Comparison of ENCODE assay signal across 9 cellular contexts in genomic region chr14:68278568-68279436, GRCh38.
A peak's percentile ranks its signal among the peaks of the same experiment; 100 is the strongest.
DNase-seq lines count a peak whose midpoint lies in the region; ATAC-seq and TF ChIP-seq lines count a peak whose summit lies in the region.
"Had no signal": no experiment of that assay in that cellular context is flagged by ENCODE, and none has a peak within 500 bp of the region (broad histone marks: within the 10 kb centered on the region; RNA-seq: fewer than 3 reads in every experiment).

No MANE protein-coding gene starts in this region.

- no peak overlapping the region for H3K4me2 ChIP-seq in osteoblast (ENCODE audit: insufficient read depth, low read length)

- no peaks in the 10 kb centered on the region for H3K36me3 Mint-ChIP-seq in dendritic cell treated with granulocyte-macrophage colony-stimulating factor and Interleukin-4, amounts not matched to agents 40 ng/mL and 50 ng/mL, for 4 days (ENCODE audit: low read depth)

- H3K4me1 ChIP-seq in osteoblast (ENCODE audit: insufficient read depth, low read length) (no peaks in the 10 kb centered on the region), gastroesophageal sphincter (peaks cover 0 to 24% (median 0%) of the 10 kb centered on the region in 3 donors)

- H2AFZ ChIP-seq in osteoblast (ENCODE audit: low read length), result peak overlapping the region; percentile 21

- no peak overlapping the region for H3K4me3 Mint-ChIP-seq in dendritic cell treated with granulocyte-macrophage colony-stimulating factor and Interleukin-4, amounts not matched to agents 40 ng/mL and 50 ng/mL, for 4 days

- H3K9me3 Mint-ChIP-seq in dendritic cell treated with granulocyte-macrophage colony-stimulating factor and Interleukin-4, amounts not matched to agents 40 ng/mL and 50 ng/mL, for 4 days, result no peaks in the 10 kb centered on the region

- peak overlapping the region; percentile 53 for H3K27ac Mint-ChIP-seq in dendritic cell treated with granulocyte-macrophage colony-stimulating factor and Interleukin-4, amounts not matched to agents 40 ng/mL and 50 ng/mL, for 4 days

- no peak for TF ChIP-seq POLR2A in gastroesophageal sphincter (IDR thresholded peaks at IDR 0.05)

- H3K4me1 Mint-ChIP-seq in dendritic cell treated with granulocyte-macrophage colony-stimulating factor and Interleukin-4, amounts not matched to agents 40 ng/mL and 50 ng/mL, for 4 days (ENCODE audit: low read depth), result peaks cover 73% of the 10 kb centered on the region

- H3K4me3 ChIP-seq in osteoblast (ENCODE audit: insufficient read depth, low read length) (no peak overlapping the region), coronary artery (no peak overlapping the region), gastroesophageal sphincter (no peak overlapping the region)

- 91 to 93% methylated on average over 2 to 5 of the region's 5 CpGs for WGBS in gastroesophageal sphincter (ENCODE audit: low coverage in 1 of 2), 2 donors

- H3K27me3 ChIP-seq in osteoblast (ENCODE audit: insufficient read depth, low read length), result no peaks in the 10 kb centered on the region
- H3K27me3 ChIP-seq in gastroesophageal sphincter, result no peaks in the 10 kb centered on the region

- H3K27ac ChIP-seq in osteoblast (ENCODE audit: low read depth, low read length) (no peak overlapping the region), coronary artery (peak overlapping the region in 1 of 2 donors; percentile 51), gastroesophageal sphincter (no peak overlapping the region)

- H3K79me2 ChIP-seq in osteoblast (ENCODE audit: insufficient read depth, low read length), result no peaks in the 10 kb centered on the region

- no peak for ATAC-seq in gastroesophageal sphincter

- intact Hi-C loops in dendritic cell treated with granulocyte-macrophage colony-stimulating factor and Interleukin-4, amounts not matched to agents 40 ng/mL and 50 ng/mL, for 4 days (cut with micrococcal nuclease), result no loop called here

- no peaks in the 10 kb centered on the region for H4K20me1 ChIP-seq in osteoblast (ENCODE audit: insufficient read depth, low read length)

- H3K9me3 ChIP-seq in osteoblast (ENCODE audit: low read depth, low read length) (no peaks in the 10 kb centered on the region), gastroesophageal sphincter (no peaks in the 10 kb centered on the region)

- TF ChIP-seq EP300 in gastroesophageal sphincter (IDR thresholded peaks at IDR 0.05), result no peak

- peak; percentile 67 for DNase-seq in EL
- DNase-seq in NCI-H226, result peak; percentile 40
- no peak for DNase-seq in osteoblast (ENCODE audit: insufficient read length, low spot score, missing footprints)
- no peak for DNase-seq in coronary artery (ENCODE audit: low spot score)
- no peak for DNase-seq in NCI-H146 (lab: John Stamatoyannopoulos, UW)
- no peak for DNase-seq in NCI-H2171 treated with DMSO at 0.1 percent for 48 hours (lab: John Stamatoyannopoulos, UW)
- DNase-seq: NCI-H446 treated with DMSO at 0.1 percent for 48 hours had no signal

- H3K36me3 ChIP-seq in osteoblast (ENCODE audit: insufficient read depth, low read length), result no peaks in the 10 kb centered on the region
- H3K36me3 ChIP-seq in gastroesophageal sphincter, result no peaks in the 10 kb centered on the region

- H3K27me3 Mint-ChIP-seq in dendritic cell treated with granulocyte-macrophage colony-stimulating factor and Interleukin-4, amounts not matched to agents 40 ng/mL and 50 ng/mL, for 4 days, result no peaks in the 10 kb centered on the region

- TF ChIP-seq CTCF in osteoblast (IDR thresholded peaks at IDR 0.05; ENCODE audit: extremely low read depth, low read depth, low read length), result no peak
- TF ChIP-seq CTCF in coronary artery (IDR thresholded peaks at IDR 0.05), result no peak
- no peak for TF ChIP-seq CTCF in gastroesophageal sphincter (IDR thresholded peaks at IDR 0.05)

Comparison
In these comparisons a context has a peak if more than half of its experiments do, and no peak if none do; other contexts are left out.
1. DNase-seq: peak in EL (single experiment) and NCI-H226 (single experiment); none in osteoblast (single experiment), coronary artery (single experiment), NCI-H146 (single experiment) and NCI-H2171 treated with DMSO at 0.1 percent for 48 hours (single experiment).